ENCODE assay signal across 1 cellular context in the genomic region with DNA sequence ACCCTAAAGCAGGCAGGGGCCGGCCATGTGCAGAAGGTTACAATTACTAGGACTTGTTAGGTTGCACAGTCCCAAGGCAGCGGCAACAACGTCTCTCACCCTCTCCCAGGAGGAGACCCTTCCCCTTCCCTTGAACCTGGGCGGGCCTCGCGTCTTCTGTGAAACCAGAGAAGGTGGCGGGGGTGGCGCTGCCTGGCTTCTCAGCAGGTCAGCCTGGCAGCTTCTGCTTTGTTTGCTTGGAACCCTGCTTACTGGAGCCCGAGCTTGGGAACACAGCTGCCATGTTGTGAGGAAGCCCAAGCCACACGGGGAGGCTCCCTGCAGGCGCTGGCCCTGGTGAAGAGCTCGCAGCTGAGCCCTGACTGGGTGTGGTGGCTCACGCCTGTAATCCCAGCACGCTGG.
TF ChIP-seq lines count a peak whose summit lies in the region.

No MANE protein-coding gene starts in this region.

TF ChIP-seq in GM12878, 131 proteins besides CTCF, POLR2A, EP300 and RAD21:
- TF ChIP-seq YY1 (IDR thresholded peaks at IDR 0.05; ENCODE audit: low read depth, low read length), result peak; percentile 63; the same call in 1 of the 2 replicates
- no peak for TF ChIP-seq RCOR1 (conservative IDR thresholded peaks at IDR 0.05; ENCODE audit: low read depth, low read length)
